38 cellular contexts compared by ENCODE assay signal in genomic region chr10:15591431-15591830, GRCh38.
"Had no signal": no experiment of that assay in that cellular context is flagged by ENCODE, and none has a peak within 500 bp of the region (broad histone marks: within the 10 kb centered on the region; RNA-seq: fewer than 3 reads in every experiment).

No MANE protein-coding gene starts in this region.

- H3K27ac Mint-ChIP-seq: activated naive CD4-positive, alpha-beta T cell treated with anti-CD3 and anti-CD28 coated beads for 36 hours; activated naive CD4-positive, alpha-beta T cell treated with anti-CD3 and anti-CD28 coated beads, Interleukin-2, amount 10 ng/mL, durations not matched to agents 7 days and 5 days; activated naive CD4-positive, alpha-beta T cell treated with anti-CD3 and anti-CD28 coated beads, Interleukin-2, amount 50 U/mL, for 24 hours; activated naive CD4-positive, alpha-beta T cell treated with anti-CD3 and anti-CD28 coated beads, Interleukin-2, amount 50 U/mL, for 72 hours; activated naive CD8-positive, alpha-beta T cell; activated naive CD8-positive, alpha-beta T cell treated with anti-CD3 and anti-CD28 coated beads for 36 hours; activated naive CD8-positive, alpha-beta T cell treated with anti-CD3 and anti-CD28 coated beads, Interleukin-2, amount 10 ng/mL, durations not matched to agents 7 days and 5 days; activated naive CD8-positive, alpha-beta T cell treated with anti-CD3 and anti-CD28 coated beads, Interleukin-2, amount 50 U/mL, for 24 hours; activated T-cell treated with anti-CD3 and anti-CD28 coated beads, Interleukin-2, amount 50 U/mL, for 24 hours; activated T-cell treated with anti-CD3 and anti-CD28 coated beads, Interleukin-2, amount 50 U/mL, for 72 hours; activated T-helper 1 cell treated with anti-CD3 and anti-CD28 coated beads, Interleukin-12 subunit alpha, Interleukin-12 subunit beta, Interleukin-2, Interleukin-4 antibody, amounts not matched to agents 30 ng/mL and 10 ng/mL and 1 ng/mL, durations not matched to agents 14 hours and 24 hours and 36 hours; activated T-helper 17 cell treated with anti-CD3 and anti-CD28 coated beads, Interleukin-2, amount 50 U/mL, for 72 hours; activated T-helper 2 cell treated with anti-CD3 and anti-CD28 coated beads, Interferon-gamma antibody, Interleukin-2, Interleukin-4, amounts not matched to agents 10 μg/mL and 5 μg/mL and 100 μg/mL, durations not matched to agents 14 hours and 24 hours and 36 hours; brain had no signal

- H3K27me3 Mint-ChIP-seq: activated naive CD4-positive, alpha-beta T cell treated with anti-CD3 and anti-CD28 coated beads, Interleukin-2, amount 10 ng/mL, durations not matched to agents 7 days and 5 days; activated naive CD8-positive, alpha-beta T cell treated with anti-CD3 and anti-CD28 coated beads, Interleukin-2, amount 10 ng/mL, durations not matched to agents 7 days and 5 days; central memory CD8-positive, alpha-beta T cell had no signal

- ATAC-seq: activated naive CD4-positive, alpha-beta T cell treated with anti-CD3 and anti-CD28 coated beads, Interleukin-2, amount 50 U/mL, for 72 hours; activated naive CD8-positive, alpha-beta T cell treated with anti-CD3 and anti-CD28 coated beads, Interleukin-2, amount 50 U/mL, for 24 hours; activated T-cell treated with anti-CD3 and anti-CD28 coated beads, Interleukin-2, amount 50 U/mL, for 4 hours; activated T-cell treated with anti-CD3 and anti-CD28 coated beads, Interleukin-2, amount 50 U/mL, for 72 hours; activated T-helper 17 cell treated with anti-CD3 and anti-CD28 coated beads, Interleukin-2, amount 50 U/mL, for 72 hours; body of pancreas had no signal

- H3K9me3 Mint-ChIP-seq: activated naive CD4-positive, alpha-beta T cell treated with anti-CD3 and anti-CD28 coated beads for 36 hours; activated naive CD4-positive, alpha-beta T cell treated with anti-CD3 and anti-CD28 coated beads, Interleukin-2, amount 10 ng/mL, durations not matched to agents 7 days and 5 days; activated naive CD4-positive, alpha-beta T cell treated with anti-CD3 and anti-CD28 coated beads, Interleukin-2, amount 50 U/mL, for 24 hours; activated naive CD4-positive, alpha-beta T cell treated with anti-CD3 and anti-CD28 coated beads, Interleukin-2, amount 50 U/mL, for 72 hours; activated naive CD8-positive, alpha-beta T cell treated with anti-CD3 and anti-CD28 coated beads, Interleukin-2, amount 10 ng/mL, durations not matched to agents 7 days and 5 days; activated naive CD8-positive, alpha-beta T cell treated with anti-CD3 and anti-CD28 coated beads, Interleukin-2, amount 50 U/mL, for 24 hours; activated T-cell treated with anti-CD3 and anti-CD28 coated beads, Interleukin-2, amount 50 U/mL, for 24 hours; activated T-cell treated with anti-CD3 and anti-CD28 coated beads, Interleukin-2, amount 50 U/mL, for 4 hours; activated T-helper 1 cell treated with anti-CD3 and anti-CD28 coated beads, Interleukin-12 subunit alpha, Interleukin-12 subunit beta, Interleukin-2, Interleukin-4 antibody, amounts not matched to agents 30 ng/mL and 10 ng/mL and 1 ng/mL, durations not matched to agents 14 hours and 24 hours and 36 hours; activated T-helper 17 cell treated with anti-CD3 and anti-CD28 coated beads, Interleukin-2, amount 50 U/mL, for 72 hours; activated T-helper 2 cell treated with anti-CD3 and anti-CD28 coated beads, Interferon-gamma antibody, Interleukin-2, Interleukin-4, amounts not matched to agents 10 μg/mL and 5 μg/mL and 100 μg/mL, durations not matched to agents 14 hours and 24 hours and 36 hours; central memory CD8-positive, alpha-beta T cell had no signal

- H3K9me3 ChIP-seq: adrenal gland, ascending aorta, body of pancreas had no signal

- H3K4me3 ChIP-seq: adrenal gland, ascending aorta, body of pancreas, breast epithelium, cardiac muscle cell had no signal

- DNase-seq: activated effector memory CD4-positive, alpha-beta T cell treated with anti-CD3 and anti-CD28 coated beads, Interleukin-2, amount 50 U/mL, for 16 hours; activated effector memory CD4-positive, alpha-beta T cell treated with Interleukin-2 at 50 U/mL for 16 hours; activated gamma-delta T cell; activated gamma-delta T cell treated with Interleukin-2 at 50 U/mL for 16 hours; activated naive CD4-positive, alpha-beta T cell; activated naive CD4-positive, alpha-beta T cell treated with anti-CD3 and anti-CD28 coated beads for 36 hours; activated naive CD4-positive, alpha-beta T cell treated with anti-CD3 and anti-CD28 coated beads, Interleukin-2, amount 10 ng/mL, durations not matched to agents 7 days and 5 days; activated naive CD4-positive, alpha-beta T cell treated with anti-CD3 and anti-CD28 coated beads, Interleukin-2, amount 50 U/mL, for 16 hours; activated naive CD4-positive, alpha-beta T cell treated with Interleukin-2 at 50 U/mL for 16 hours; activated naive CD8-positive, alpha-beta T cell treated with anti-CD3 and anti-CD28 coated beads for 36 hours; activated naive CD8-positive, alpha-beta T cell treated with anti-CD3 and anti-CD28 coated beads, Interleukin-2, amount 10 ng/mL, durations not matched to agents 7 days and 5 days; activated naive CD8-positive, alpha-beta T cell treated with anti-CD3 and anti-CD28 coated beads, Interleukin-2, amount 50 U/mL, for 24 hours; activated T-cell treated with anti-CD3 and anti-CD28 coated beads, Interleukin-2, amount 50 U/mL, for 1 hour; activated T-cell treated with anti-CD3 and anti-CD28 coated beads, Interleukin-2, amount 50 U/mL, for 24 hours; activated T-cell treated with anti-CD3 and anti-CD28 coated beads, Interleukin-2, amount 50 U/mL, for 4 hours; activated T-cell treated with anti-CD3 and anti-CD28 coated beads, Interleukin-2, amount 50 U/mL, for 48 hours; activated T-cell treated with anti-CD3 and anti-CD28 coated beads, Interleukin-2, amount 50 U/mL, for 72 hours; adrenal gland; amniotic stem cell; amygdala; anterior cingulate cortex; aorta; body of pancreas; brain microvascular endothelial cell; caudate nucleus; central memory CD4-positive, alpha-beta T cell; cerebellar nuclear complex had no signal

- H3K36me3 ChIP-seq: adrenal gland, brain microvascular endothelial cell, breast epithelium, cardiac muscle cell had no signal

- H3K4me1 ChIP-seq: adrenal gland, ascending aorta, body of pancreas, breast epithelium had no signal

- H3K27ac ChIP-seq: adrenal gland, body of pancreas, brain microvascular endothelial cell, breast epithelium, cardiac muscle cell had no signal

- H3K4me1 Mint-ChIP-seq: activated naive CD4-positive, alpha-beta T cell treated with anti-CD3 and anti-CD28 coated beads, Interleukin-2, amount 10 ng/mL, durations not matched to agents 7 days and 5 days; activated naive CD4-positive, alpha-beta T cell treated with anti-CD3 and anti-CD28 coated beads, Interleukin-2, amount 50 U/mL, for 24 hours; activated naive CD8-positive, alpha-beta T cell treated with anti-CD3 and anti-CD28 coated beads for 36 hours; activated naive CD8-positive, alpha-beta T cell treated with anti-CD3 and anti-CD28 coated beads, Interleukin-2, amount 10 ng/mL, durations not matched to agents 7 days and 5 days; activated naive CD8-positive, alpha-beta T cell treated with anti-CD3 and anti-CD28 coated beads, Interleukin-2, amount 50 U/mL, for 24 hours; activated T-helper 17 cell treated with anti-CD3 and anti-CD28 coated beads, Interleukin-2, amount 50 U/mL, for 72 hours; brain; central memory CD8-positive, alpha-beta T cell had no signal

- H3K27me3 ChIP-seq: adrenal gland, ascending aorta, body of pancreas, brain microvascular endothelial cell, breast epithelium, cardiac muscle cell had no signal

- H3K4me3 Mint-ChIP-seq: activated naive CD4-positive, alpha-beta T cell treated with anti-CD3 and anti-CD28 coated beads for 36 hours; activated naive CD4-positive, alpha-beta T cell treated with anti-CD3 and anti-CD28 coated beads, Interleukin-2, amount 10 ng/mL, durations not matched to agents 7 days and 5 days; activated naive CD4-positive, alpha-beta T cell treated with anti-CD3 and anti-CD28 coated beads, Interleukin-2, amount 50 U/mL, for 24 hours; activated naive CD8-positive, alpha-beta T cell; activated naive CD8-positive, alpha-beta T cell treated with anti-CD3 and anti-CD28 coated beads for 36 hours; activated naive CD8-positive, alpha-beta T cell treated with anti-CD3 and anti-CD28 coated beads, Interleukin-2, amount 10 ng/mL, durations not matched to agents 7 days and 5 days; activated naive CD8-positive, alpha-beta T cell treated with anti-CD3 and anti-CD28 coated beads, Interleukin-2, amount 50 U/mL, for 24 hours; activated T-cell treated with anti-CD3 and anti-CD28 coated beads, Interleukin-2, amount 50 U/mL, for 24 hours; activated T-cell treated with anti-CD3 and anti-CD28 coated beads, Interleukin-2, amount 50 U/mL, for 4 hours; activated T-cell treated with anti-CD3 and anti-CD28 coated beads, Interleukin-2, amount 50 U/mL, for 72 hours; activated T-helper 1 cell treated with anti-CD3 and anti-CD28 coated beads, Interleukin-12 subunit alpha, Interleukin-12 subunit beta, Interleukin-2, Interleukin-4 antibody, amounts not matched to agents 30 ng/mL and 10 ng/mL and 1 ng/mL, durations not matched to agents 14 hours and 24 hours and 36 hours; activated T-helper 17 cell treated with anti-CD3 and anti-CD28 coated beads, Interleukin-2, amount 50 U/mL, for 72 hours; brain; central memory CD8-positive, alpha-beta T cell had no signal
